Comparison of ENCODE assay signal across 15 cellular contexts in the genomic region with DNA sequence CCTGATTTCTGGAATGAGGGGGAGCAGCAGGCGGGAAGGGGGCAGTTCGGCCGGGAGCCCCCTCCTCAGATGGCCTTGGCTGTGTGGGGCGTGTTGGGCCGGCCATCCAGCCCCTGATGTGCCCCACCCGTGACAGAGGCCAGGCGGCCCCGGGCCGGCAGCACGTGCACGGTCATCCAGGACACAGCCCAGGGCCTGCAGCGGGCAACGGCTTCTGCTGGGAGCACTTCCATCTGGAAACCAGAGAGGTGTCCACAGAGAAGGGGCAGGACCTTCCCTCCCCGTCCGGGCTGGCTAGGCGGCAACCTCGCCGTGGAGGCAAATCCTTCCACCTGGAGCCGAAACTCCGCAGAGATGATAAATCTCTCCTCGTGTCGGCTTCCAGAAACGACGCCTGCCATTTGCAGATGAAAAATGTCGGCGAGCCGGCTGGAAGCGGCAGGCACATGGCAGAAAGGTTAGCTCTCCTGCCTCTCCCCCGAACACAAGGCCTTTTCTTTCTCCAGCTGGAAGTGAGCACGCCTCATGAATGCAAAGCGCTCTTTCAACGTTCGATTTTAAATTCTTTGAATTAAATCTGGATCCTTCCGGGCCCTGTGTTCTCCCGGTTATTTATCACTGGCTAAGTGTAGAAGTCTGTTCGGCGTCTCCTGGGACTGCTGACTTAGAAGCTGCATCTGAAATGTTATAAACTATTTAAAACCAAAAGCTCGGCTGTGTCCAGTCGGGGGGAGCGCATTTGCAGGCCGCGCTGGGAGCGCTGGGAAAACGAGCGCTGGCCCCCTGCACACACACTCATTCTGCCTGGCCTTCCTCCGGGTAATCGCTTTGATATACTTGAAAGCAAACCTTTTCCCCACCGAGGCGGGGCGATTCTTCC. TPM values are rescaled to one million over a fixed set of nuclear protein-coding genes. Genes with fewer than 3 reads are reported as not detected.
A peak's percentile ranks its signal among the peaks of the same experiment; 100 is the strongest.
DNase-seq lines count a peak whose midpoint lies in the region; ATAC-seq, FAIRE-seq and TF ChIP-seq lines count a peak whose summit lies in the region.
"Had no signal": no experiment of that assay in that cellular context is flagged by ENCODE, and none has a peak within 500 bp of the region (broad histone marks: within the 10 kb centered on the region; RNA-seq: fewer than 3 reads in every experiment).

No MANE protein-coding gene starts in this region.

- H3K4me1 Mint-ChIP-seq in activated naive CD8-positive, alpha-beta T cell treated with anti-CD3 and anti-CD28 coated beads, Interleukin-2, amount 10 ng/mL, durations not matched to agents 7 days and 5 days, result no peaks in the 10 kb centered on the region
- peaks cover 2% of the 10 kb centered on the region for H3K4me1 Mint-ChIP-seq in activated naive CD8-positive, alpha-beta T cell treated with anti-CD3 and anti-CD28 coated beads for 36 hours

- no peaks in the 10 kb centered on the region for H3K36me3 Mint-ChIP-seq in activated naive CD8-positive, alpha-beta T cell treated with anti-CD3 and anti-CD28 coated beads, Interleukin-2, amount 10 ng/mL, durations not matched to agents 7 days and 5 days
- H3K36me3 Mint-ChIP-seq in activated naive CD8-positive, alpha-beta T cell treated with anti-CD3 and anti-CD28 coated beads for 36 hours, result no peaks in the 10 kb centered on the region

- no peaks in the 10 kb centered on the region for H3K27me3 ChIP-seq in thoracic aorta (replicated peaks; ENCODE audit: insufficient read depth)
- H3K27me3 ChIP-seq: ovary, SJSA1 had no signal

- peaks cover 2% of the 10 kb centered on the region for H3K27me3 Mint-ChIP-seq in activated naive CD8-positive, alpha-beta T cell treated with anti-CD3 and anti-CD28 coated beads, Interleukin-2, amount 10 ng/mL, durations not matched to agents 7 days and 5 days
- H3K27me3 Mint-ChIP-seq in activated naive CD8-positive, alpha-beta T cell treated with anti-CD3 and anti-CD28 coated beads for 36 hours, result peaks cover 21% of the 10 kb centered on the region

- DNase-seq in activated naive CD8-positive, alpha-beta T cell treated with anti-CD3 and anti-CD28 coated beads, Interleukin-2, amount 10 ng/mL, durations not matched to agents 7 days and 5 days, result peak; percentile 21
- no peak for DNase-seq in activated naive CD8-positive, alpha-beta T cell treated with anti-CD3 and anti-CD28 coated beads for 36 hours
- DNase-seq in fibroblast of the aortic adventitia (ENCODE audit: low read depth) (peak; percentile 2), mucosa of descending colon (peak in 2 of 3 donors; percentile 14 to 37), thoracic aorta (ENCODE audit: low spot score) (no peak), GM19239 (ENCODE audit: insufficient read length, low spot score) (no peak), DMS53 treated with DMSO at 0.1 percent for 48 hours (lab: John Stamatoyannopoulos, UW; ENCODE audit: unreplicated experiment) (no peak)

- H3K27ac ChIP-seq in thoracic aorta, result peak overlapping the region in 1 of 2 donors; percentile 5
- H3K27ac ChIP-seq: A549, ovary, SJSA1 had no signal

- H3K4me1 ChIP-seq in mucosa of descending colon (ENCODE audit: low read depth), result no peaks in the 10 kb centered on the region
- peaks cover 3 to 17% of the 10 kb centered on the region in 2 donors for H3K4me1 ChIP-seq in thoracic aorta (ENCODE audit: control insufficient read depth in 1 of 2, low read depth in 2 of 2)
- H3K4me1 ChIP-seq: A549, SJSA1 had no signal

- POLR2A ChIA-PET in activated naive CD8-positive, alpha-beta T cell treated with anti-CD3 and anti-CD28 coated beads, Interleukin-2, amount 10 ng/mL, durations not matched to agents 7 days and 5 days (lab: Charles Lee), result no interaction called here

- no peaks in the 10 kb centered on the region for H3K36me3 ChIP-seq in mucosa of descending colon (ENCODE audit: low read depth)
- H3K36me3 ChIP-seq in thoracic aorta, result no peaks in the 10 kb centered on the region
- H3K36me3 ChIP-seq: ovary, SJSA1 had no signal

- H3K4me3 ChIP-seq in fibroblast of the aortic adventitia (ENCODE audit: low read depth, low read length) (no peak overlapping the region), mucosa of descending colon (no peak overlapping the region), thoracic aorta (peak overlapping the region; percentile 54)
- H3K4me3 ChIP-seq: A549, ovary, SJSA1 had no signal

- no peak for FAIRE-seq in GM19239 (lab: Jason Lieb, UNC)
- FAIRE-seq: A549, G401.6 had no signal

- no peak overlapping the region for H3K4me3 Mint-ChIP-seq in activated naive CD8-positive, alpha-beta T cell treated with anti-CD3 and anti-CD28 coated beads, Interleukin-2, amount 10 ng/mL, durations not matched to agents 7 days and 5 days
- no peak overlapping the region for H3K4me3 Mint-ChIP-seq in activated naive CD8-positive, alpha-beta T cell treated with anti-CD3 and anti-CD28 coated beads for 36 hours
- H3K4me3 Mint-ChIP-seq: activated T-helper 1 cell treated with anti-CD3 and anti-CD28 coated beads, Interleukin-12 subunit alpha, Interleukin-12 subunit beta, Interleukin-2, Interleukin-4 antibody, amounts not matched to agents 30 ng/mL and 10 ng/mL and 1 ng/mL, durations not matched to agents 14 hours and 24 hours and 36 hours had no signal

- intact Hi-C loops in mucosa of descending colon (cut with DNase I, micrococcal nuclease), result loop anchor here (10.0 kb wide), 1 partner anchor 413 kb away; no protein-coding TSS in a partner anchor

- H3K9me3 ChIP-seq in mucosa of descending colon, result peaks cover 13% of the 10 kb centered on the region
- H3K9me3 ChIP-seq in thoracic aorta, result no peaks in the 10 kb centered on the region
- H3K9me3 ChIP-seq: A549, ovary, SJSA1 had no signal

- no peak for ATAC-seq in activated naive CD8-positive, alpha-beta T cell treated with anti-CD3 and anti-CD28 coated beads, Interleukin-2, amount 10 ng/mL, durations not matched to agents 7 days and 5 days (ENCODE audit: low read depth)
- ATAC-seq in mucosa of descending colon, result no peak
- no peak for ATAC-seq in thoracic aorta (ENCODE audit: insufficient number of reproducible peaks, low FRiP score, low read depth)
- ATAC-seq in GM21717 (IDR thresholded peaks at IDR 0.05; ENCODE audit: unreplicated experiment), result no peak

- H3K27ac Mint-ChIP-seq in activated naive CD8-positive, alpha-beta T cell treated with anti-CD3 and anti-CD28 coated beads, Interleukin-2, amount 10 ng/mL, durations not matched to agents 7 days and 5 days, result no peak overlapping the region
- H3K27ac Mint-ChIP-seq in activated naive CD8-positive, alpha-beta T cell treated with anti-CD3 and anti-CD28 coated beads for 36 hours, result no peak overlapping the region
- H3K27ac Mint-ChIP-seq: activated T-helper 1 cell treated with anti-CD3 and anti-CD28 coated beads, Interleukin-12 subunit alpha, Interleukin-12 subunit beta, Interleukin-2, Interleukin-4 antibody, amounts not matched to agents 30 ng/mL and 10 ng/mL and 1 ng/mL, durations not matched to agents 14 hours and 24 hours and 36 hours had no signal

- H3K9me3 Mint-ChIP-seq in activated naive CD8-positive, alpha-beta T cell treated with anti-CD3 and anti-CD28 coated beads, Interleukin-2, amount 10 ng/mL, durations not matched to agents 7 days and 5 days, result peaks cover 2% of the 10 kb centered on the region
- peaks cover 11% of the 10 kb centered on the region for H3K9me3 Mint-ChIP-seq in activated naive CD8-positive, alpha-beta T cell treated with anti-CD3 and anti-CD28 coated beads for 36 hours

- TF ChIP-seq CTCF in fibroblast of the aortic adventitia (IDR thresholded peaks at IDR 0.05; ENCODE audit: insufficient read depth, low read length), result no peak
- no peak for TF ChIP-seq CTCF in mucosa of descending colon (IDR thresholded peaks at IDR 0.05)
- TF ChIP-seq CTCF in thoracic aorta (IDR thresholded peaks at IDR 0.05), result no peak

RNA-seq across cellular contexts. Expression of a gene that starts 9.4 kb away (rescaled TPM):
- total RNA-seq in activated naive CD8-positive, alpha-beta T cell treated with anti-CD3 and anti-CD28 coated beads, Interleukin-2, amount 10 ng/mL, durations not matched to agents 7 days and 5 days, result not detected
- not detected for total RNA-seq in activated naive CD8-positive, alpha-beta T cell treated with anti-CD3 and anti-CD28 coated beads for 36 hours
- total RNA-seq in fibroblast of the aortic adventitia (ENCODE audit: low replicate concordance) (not detected in 2 replicates), mucosa of descending colon (not detected), thoracic aorta (not detected)
- total RNA-seq: activated T-helper 1 cell treated with anti-CD3 and anti-CD28 coated beads, Interleukin-12 subunit alpha, Interleukin-12 subunit beta, Interleukin-2, Interleukin-4 antibody, amounts not matched to agents 30 ng/mL and 10 ng/mL and 1 ng/mL, durations not matched to agents 14 hours and 24 hours and 36 hours; fibroblast of lung; LHCN-M2; ovary; SJSA1 had no signal

RNA-seq across cellular contexts. Expression of a gene that starts 57.1 kb away (rescaled TPM):
- total RNA-seq in activated naive CD8-positive, alpha-beta T cell treated with anti-CD3 and anti-CD28 coated beads, Interleukin-2, amount 10 ng/mL, durations not matched to agents 7 days and 5 days, result not detected
- under 1 TPM; 0.06 to 0.12 TPM for total RNA-seq in activated naive CD8-positive, alpha-beta T cell treated with anti-CD3 and anti-CD28 coated beads for 36 hours
- total RNA-seq in fibroblast of the aortic adventitia (ENCODE audit: low replicate concordance), result 0.98 and 11.3 TPM in 2 replicates
- 1 to 10 TPM; 1.6 to 2.5 (median 2.4) TPM for total RNA-seq in mucosa of descending colon
- total RNA-seq in thoracic aorta, result 10 to 100 TPM; 68.9 to 85.4 TPM
- total RNA-seq: activated T-helper 1 cell treated with anti-CD3 and anti-CD28 coated beads, Interleukin-12 subunit alpha, Interleukin-12 subunit beta, Interleukin-2, Interleukin-4 antibody, amounts not matched to agents 30 ng/mL and 10 ng/mL and 1 ng/mL, durations not matched to agents 14 hours and 24 hours and 36 hours; LHCN-M2 had no signal

Comparison
In these comparisons a context has a peak if more than half of its experiments do, and no peak if none do; other contexts are left out.
1. DNase-seq: peak in activated naive CD8-positive, alpha-beta T cell treated with anti-CD3 and anti-CD28 coated beads, Interleukin-2, amount 10 ng/mL, durations not matched to agents 7 days and 5 days (single experiment), fibroblast of the aortic adventitia (single experiment) and mucosa of descending colon (2 of 3); none in activated naive CD8-positive, alpha-beta T cell treated with anti-CD3 and anti-CD28 coated beads for 36 hours (single experiment), thoracic aorta (single experiment), GM19239 (single experiment) and DMS53 treated with DMSO at 0.1 percent for 48 hours (single experiment).